In the genomic region with DNA sequence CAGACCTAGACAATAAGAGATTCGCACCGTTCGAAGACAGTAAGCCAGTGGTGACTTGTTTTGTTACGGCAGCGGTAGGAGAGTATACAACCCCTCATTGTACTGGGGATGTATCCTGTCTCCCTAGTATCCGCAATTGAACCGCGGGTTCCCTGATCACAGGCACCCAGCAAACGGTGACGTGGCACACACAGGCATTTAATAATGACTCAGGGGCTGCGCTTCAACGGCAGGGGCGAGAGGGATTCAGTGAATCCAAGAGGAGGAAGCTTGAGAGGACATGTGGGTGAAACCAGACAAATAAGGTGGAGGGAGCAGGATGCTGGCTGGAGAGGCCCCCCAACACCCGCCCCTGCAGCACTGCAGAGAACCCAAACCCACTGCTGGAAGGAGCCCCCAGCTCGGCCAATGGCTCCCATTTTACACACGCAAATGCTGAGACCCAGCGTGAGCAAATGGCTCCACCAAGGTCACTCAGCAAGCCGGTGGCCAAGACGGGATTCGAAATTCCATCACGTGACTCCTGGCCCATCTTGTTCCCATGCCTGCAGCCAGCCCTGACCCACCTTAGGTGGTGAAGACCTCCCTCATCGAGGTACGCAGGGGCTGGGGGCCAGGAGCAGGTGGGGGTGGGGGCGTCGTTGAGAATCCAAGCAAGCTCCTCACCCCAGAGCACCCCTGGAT, we compare ENCODE assay signal across 26 cellular contexts.
DNase-seq lines count a peak whose midpoint lies in the region; ATAC-seq, FAIRE-seq and TF ChIP-seq lines count a peak whose summit lies in the region.
"Had no signal": no experiment of that assay in that cellular context is flagged by ENCODE, and none has a peak within 500 bp of the region (broad histone marks: within the 10 kb centered on the region; RNA-seq: fewer than 3 reads in every experiment).

No MANE protein-coding gene starts in this region.

- WGBS in K562 (ENCODE audit: insufficient coverage, low coverage, missing lambda C conversion rate) = 23% methylated on average over 25 of the region's 25 CpGs

- in situ Hi-C loops in K562 (cut with MboI) = no loop called here
- in situ Hi-C loops in GM13977 (cut with MboI; ENCODE audit: low pct_unique_long_range_greater_than_20kb, low sequenced_read_pairs, unreplicated experiment) = no loop called here

- intact Hi-C loops in K562 (cut with micrococcal nuclease) = no loop called here

- TF ChIP-seq POLR2A in K562 (conservative IDR thresholded peaks at IDR 0.05) = no peak

- no peak overlapping the region for H3K4me2 ChIP-seq in K562 (ENCODE audit: insufficient read depth, low read length)
- H3K4me2 ChIP-seq: GM23338 had no signal

- no peaks in the 10 kb centered on the region for H3K9me3 ChIP-seq in K562 (replicated peaks; ENCODE audit: control insufficient read depth, insufficient read depth, low read depth, low read length)

- H3K4me3 ChIP-seq in HL-60 (replicated peaks; ENCODE audit: insufficient read depth, low read length) = no peak overlapping the region
- no peak overlapping the region for H3K4me3 ChIP-seq in K562
- H3K4me3 ChIP-seq: GM23338, SJCRH30, upper lobe of left lung had no signal

- H3K27me3 ChIP-seq in HL-60 (ENCODE audit: insufficient read depth, poor library complexity, severe bottlenecking) (no peaks in the 10 kb centered on the region), K562 (ENCODE audit: control insufficient read depth in 2 of 2, insufficient read depth in 2 of 2, low read length in 2 of 2) (peaks cover 2 to 36% of the 10 kb centered on the region in 2 experiments; a peak in 4 of 5 replicates)
- H3K27me3 ChIP-seq: upper lobe of left lung had no signal

- no peak overlapping the region for H3K9ac ChIP-seq in K562 (ENCODE audit: insufficient read depth in 1 of 2, low read depth in 2 of 2, low read length in 2 of 2)

- ATAC-seq in K562 (no peak; the same call in 2 of the 3 replicates), HG02884 (IDR thresholded peaks at IDR 0.05; ENCODE audit: unreplicated experiment) (no peak), HG03196 (IDR thresholded peaks at IDR 0.05; ENCODE audit: unreplicated experiment) (no peak)
- ATAC-seq: activated CD8-positive, alpha-beta T cell treated with anti-CD3 and anti-CD28 coated beads for 36 hours; GM23338; sciatic nerve; stimulated activated memory B cell treated with anti-CD40 and anti-IgM and Interleukin-4, amounts not matched to agents 10 μg/mL and 1 μg/mL and 100 μg/mL, for 72 hours; T-cell had no signal

- TF ChIP-seq CTCF in HL-60 (IDR thresholded peaks at IDR 0.05; ENCODE audit: insufficient read depth, low read length) = no peak
- no peak for TF ChIP-seq CTCF in K562 (IDR thresholded peaks at IDR 0.05 in 2 of 3, conservative IDR thresholded peaks at IDR 0.05 in 1 of 3; ENCODE audit: insufficient read depth in 2 of 3, low read depth in 1 of 3, low read length in 3 of 3)
- no peak for TF ChIP-seq CTCF in GM13977 (IDR thresholded peaks at IDR 0.05; ENCODE audit: extremely low read depth, insufficient read depth, missing control alignments)

- no peaks in the 10 kb centered on the region for H3K9me1 ChIP-seq in K562 (ENCODE audit: control insufficient read depth, insufficient read depth, low read length)

- TF ChIP-seq RAD21 in K562 (CRISPR knock-in tag; conservative IDR thresholded peaks at IDR 0.05 in 1 of 2, IDR thresholded peaks at IDR 0.05 in 1 of 2) = no peak

- no peaks in the 10 kb centered on the region for H4K20me1 ChIP-seq in K562 (replicated peaks; ENCODE audit: control insufficient read depth, insufficient read depth, low read length)

- no peaks in the 10 kb centered on the region for H3K79me2 ChIP-seq in K562 (ENCODE audit: control insufficient read depth, insufficient read depth, low read length)

- no peaks in the 10 kb centered on the region for H3K36me3 ChIP-seq in K562 (ENCODE audit: control insufficient read depth, insufficient read depth, low read length)
- H3K36me3 ChIP-seq: SJCRH30, upper lobe of left lung had no signal

- H2AFZ ChIP-seq in K562 (ENCODE audit: low read depth, low read length) = peak overlapping the region; percentile 42; the same call in 1 of the 2 replicates
- H2AFZ ChIP-seq: GM23338 had no signal

- peaks cover 0 to 9% of the 10 kb centered on the region in 2 experiments; a peak in 3 of 5 replicates for H3K4me1 ChIP-seq in K562 (replicated peaks in 1 of 2; ENCODE audit: control insufficient read depth in 2 of 2, insufficient read depth in 2 of 2, low read length in 2 of 2)
- H3K4me1 ChIP-seq: SJCRH30, upper lobe of left lung had no signal

- DNase-seq in HL-60 (ENCODE audit: low read depth in 1 of 2, low spot score in 1 of 2) (peak; percentile 63 to 80), RKO (ENCODE audit: low spot score) (peak; percentile 16), K562 (ENCODE audit: extremely low read depth in 1 of 4, low spot score in 3 of 4) (no peak), NCI-H226 (no peak), GM13977 (ENCODE audit: low spot score) (no peak)
- DNase-seq: activated CD8-positive, alpha-beta T cell treated with anti-CD3 and anti-CD28 coated beads for 36 hours; C1 segment of cervical spinal cord; DMS79; hypothalamus; immature natural killer cell; Karpas-422; mesenchymal stem cell; NCI-H1694; NCI-H2171; SJCRH30; stimulated activated CD4-positive, alpha-beta T cell treated with anti-CD3 and anti-CD28 coated beads, Interleukin-4, amount 100 ng/mL, for 4 hours; substantia nigra; T-cell; upper lobe of left lung had no signal

- FAIRE-seq in K562 (lab: Jason Lieb, UNC) = no peak
- FAIRE-seq: endometrium, TTC549 had no signal

- no peak for TF ChIP-seq EP300 in K562 (IDR thresholded peaks at IDR 0.05; ENCODE audit: low read length)

- CTCF ChIA-PET in K562 (lab: Yijun Ruan, JAX; ENCODE audit: low intra/inter-chr PET ratio) = no interaction called here

- H3K27ac ChIP-seq in HL-60 (replicated peaks) (peak overlapping the region; percentile 64), K562 (ENCODE audit: extremely low read depth, low read depth, low read length) (no peak overlapping the region)
- H3K27ac ChIP-seq: SJCRH30, upper lobe of left lung had no signal

- BruUV-seq in K562 (replicated peaks; lab: Mats Ljungman, UMichigan) = no TSS peak

- POLR2A ChIA-PET in K562 (lab: Yijun Ruan, JAX) = interaction anchor here (0.6 kb wide), 1 partner anchor 62 kb away, joined by 3 read pairs; no protein-coding TSS in a partner anchor

TF ChIP-seq in K562, 482 proteins besides CTCF, POLR2A, EP300 and RAD21 (continues in another document):
- 0 out of 2 replicates have a peak, but pooled peaks have one; percentile 7 for TF ChIP-seq CBFA2T2 (conservative IDR thresholded peaks at IDR 0.05)
- TF ChIP-seq YY1 (IDR thresholded peaks at IDR 0.05; ENCODE audit: borderline replicate concordance in 1 of 3, control insufficient read depth in 1 of 3, extremely low read depth in 1 of 3, insufficient read depth in 3 of 3, insufficient read length in 1 of 3, insufficient replicate concordance in 2 of 3, low read depth in 1 of 3, low read length in 2 of 3) = peak in 1 of 3 experiments; percentile 24
- peak; percentile 79 for TF ChIP-seq FOSL1 (tag; conservative IDR thresholded peaks at IDR 0.05)
- no peak for TF ChIP-seq PRPF4 (IDR thresholded peaks at IDR 0.05; ENCODE audit: insufficient read depth, low read depth, low read length, poor library complexity, severe bottlenecking)
- TF ChIP-seq ATF3 (IDR thresholded peaks at IDR 0.05) = peak; percentile 54; the same call in 1 of the 2 replicates
- no peak for TF ChIP-seq ATF3 (CRISPR knock-in tag; conservative IDR thresholded peaks at IDR 0.05)
- peak; percentile 71; the same call in 1 of the 2 replicates for TF ChIP-seq TOE1 (IDR thresholded peaks at IDR 0.05; ENCODE audit: borderline replicate concordance)
- no peak for TF ChIP-seq TOE1 (CRISPR knock-in tag; IDR thresholded peaks at IDR 0.05; ENCODE audit: borderline replicate concordance, low read depth)
- TF ChIP-seq, protein P1, sequence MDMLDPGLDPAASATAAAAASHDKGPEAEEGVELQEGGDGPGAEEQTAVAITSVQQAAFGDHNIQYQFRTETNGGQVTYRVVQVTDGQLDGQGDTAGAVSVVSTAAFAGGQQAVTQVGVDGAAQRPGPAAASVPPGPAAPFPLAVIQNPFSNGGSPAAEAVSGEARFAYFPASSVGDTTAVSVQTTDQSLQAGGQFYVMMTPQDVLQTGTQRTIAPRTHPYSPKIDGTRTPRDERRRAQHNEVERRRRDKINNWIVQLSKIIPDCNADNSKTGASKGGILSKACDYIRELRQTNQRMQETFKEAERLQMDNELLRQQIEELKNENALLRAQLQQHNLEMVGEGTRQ (CRISPR knock-in tag; IDR thresholded peaks at IDR 0.05) = peak; percentile 69
- no peak for TF ChIP-seq PHF21A (IDR thresholded peaks at IDR 0.05; ENCODE audit: borderline replicate concordance, low read depth)
- no peak for TF ChIP-seq ZNF239 (CRISPR knock-in tag; IDR thresholded peaks at IDR 0.05)
- TF ChIP-seq LARP7 (IDR thresholded peaks at IDR 0.05) = no peak
- no peak for TF ChIP-seq MITF (IDR thresholded peaks at IDR 0.05)
- TF ChIP-seq ZNF408 (CRISPR knock-in tag; IDR thresholded peaks at IDR 0.05; ENCODE audit: low read depth) = no peak
- no peak for TF ChIP-seq NR2C1 (IDR thresholded peaks at IDR 0.05)
- 0 out of 2 replicates have a peak, but pooled peaks have one; percentile 19 for TF ChIP-seq NR2C1 (tag; IDR thresholded peaks at IDR 0.05)
- no peak for TF ChIP-seq ZNF175 (CRISPR knock-in tag; IDR thresholded peaks at IDR 0.05; ENCODE audit: low read depth)

Comparison
In these comparisons a context has a peak if more than half of its experiments do, and no peak if none do; other contexts are left out.
1. DNase-seq: peak in HL-60 (2 of 2) and RKO (single experiment); none in K562 (0 of 4), NCI-H226 (single experiment) and GM13977 (single experiment).